16 cellular contexts compared by ENCODE assay signal in genomic region chr2:23293063-23293462, GRCh38.
A peak's percentile ranks its signal among the peaks of the same experiment; 100 is the strongest.
DNase-seq lines count a peak whose midpoint lies in the region; ATAC-seq and TF ChIP-seq lines count a peak whose summit lies in the region.
"Had no signal": no experiment of that assay in that cellular context is flagged by ENCODE, and none has a peak within 500 bp of the region (broad histone marks: within the 10 kb centered on the region; RNA-seq: fewer than 3 reads in every experiment).

No MANE protein-coding gene starts in this region.

- no peak overlapping the region for H3K4me3 ChIP-seq in adrenal gland
- H3K4me3 ChIP-seq in MM.1S (ENCODE audit: low read length) = no peak overlapping the region
- H3K4me3 ChIP-seq: cardiac muscle cell, SJCRH30 had no signal

- no peaks in the 10 kb centered on the region for H3K79me2 ChIP-seq in MM.1S (ENCODE audit: low read length)

- H3K4me1 Mint-ChIP-seq in nephron progenitor cell = no peaks in the 10 kb centered on the region
- H3K4me1 Mint-ChIP-seq: IgD-negative memory B cell; naive thymus-derived CD8-positive, alpha-beta T cell had no signal

- H4K20me1 ChIP-seq in MM.1S (ENCODE audit: insufficient read depth, low read length) = no peaks in the 10 kb centered on the region

- in situ Hi-C loops in ACHN (cut with HindIII; ENCODE audit: low pct_ligation_motif_present, low pct_unique_long_range_greater_than_20kb, low sequenced_read_pairs) = no loop called here

- H3K27ac ChIP-seq in adrenal gland = peak overlapping the region in 1 of 5 donors; percentile 72
- no peak overlapping the region for H3K27ac ChIP-seq in MM.1S (ENCODE audit: low read length)
- H3K27ac ChIP-seq: cardiac muscle cell, SJCRH30 had no signal

- intact Hi-C loops in adrenal gland (cut with DNase I) = no loop called here
- intact Hi-C loops in left cardiac atrium (cut with DNase I) = no loop called here
- intact Hi-C loops in sciatic nerve (cut with DNase I) = no loop called here

- DNase-seq in LoVo (ENCODE audit: low spot score) (peak; percentile 9), adrenal gland (peak; percentile 15 to 80 (median 43)), left cardiac atrium (peak; percentile 29), sciatic nerve (ENCODE audit: low spot score) (peak; percentile 65), nephron progenitor cell (no peak), ACHN (no peak), MM.1S (no peak)
- DNase-seq: activated gamma-delta T cell treated with Interleukin-2 at 50 U/mL for 16 hours; glutamatergic neuron; naive thymus-derived CD8-positive, alpha-beta T cell; NCI-H187 treated with DMSO at 0.1 percent for 48 hours; NCI-H748 treated with DMSO at 0.1 percent for 48 hours; SJCRH30 had no signal

- peak; percentile 22 to 74 for ATAC-seq in left cardiac atrium
- ATAC-seq in sciatic nerve = peak; percentile 47
- ATAC-seq in HG02571 (IDR thresholded peaks at IDR 0.05; ENCODE audit: unreplicated experiment) = no peak
- ATAC-seq: naive thymus-derived CD8-positive, alpha-beta T cell had no signal

- no peak for TF ChIP-seq CTCF in adrenal gland (IDR thresholded peaks at IDR 0.05)
- TF ChIP-seq CTCF in nephron progenitor cell (IDR thresholded peaks at IDR 0.05) = no peak
- TF ChIP-seq CTCF in MM.1S (IDR thresholded peaks at IDR 0.05; ENCODE audit: low read length) = no peak

- H3F3A ChIP-seq in MM.1S (ENCODE audit: insufficient read depth, low read length) = no peaks in the 10 kb centered on the region

- H3K36me3 ChIP-seq in adrenal gland (replicated peaks in 1 of 2) (no peaks in the 10 kb centered on the region), MM.1S (replicated peaks; ENCODE audit: insufficient read depth, low read length) (no peaks in the 10 kb centered on the region)
- H3K36me3 ChIP-seq: cardiac muscle cell, SJCRH30 had no signal

- no peaks in the 10 kb centered on the region for H3K36me3 Mint-ChIP-seq in nephron progenitor cell (ENCODE audit: low read depth)
- H3K36me3 Mint-ChIP-seq: naive thymus-derived CD8-positive, alpha-beta T cell had no signal

- no peak overlapping the region for H2AFZ ChIP-seq in MM.1S (ENCODE audit: low read length)

- 28 to 41% (median 30%) methylated on average over 6 of the region's 6 CpGs for WGBS in adrenal gland, 4 donors

- H3K4me2 ChIP-seq in MM.1S (ENCODE audit: low read depth, low read length) = no peak overlapping the region

- H3K9me3 ChIP-seq in adrenal gland (replicated peaks in 1 of 3) (no peaks in the 10 kb centered on the region), MM.1S (replicated peaks; ENCODE audit: insufficient read depth, low read length) (no peaks in the 10 kb centered on the region)
- H3K9me3 ChIP-seq: SJCRH30 had no signal

- H3K27me3 Mint-ChIP-seq in nephron progenitor cell (ENCODE audit: low read depth, poor library complexity) = no peaks in the 10 kb centered on the region

- H3K9me2 ChIP-seq in MM.1S (replicated peaks; ENCODE audit: insufficient read depth, low read length) = no peaks in the 10 kb centered on the region

- no peak overlapping the region for H3K4me3 Mint-ChIP-seq in nephron progenitor cell
- H3K4me3 Mint-ChIP-seq: IgD-negative memory B cell; naive thymus-derived CD8-positive, alpha-beta T cell had no signal

- H3K4me1 ChIP-seq in adrenal gland (replicated peaks in 1 of 2) = no peaks in the 10 kb centered on the region
- H3K4me1 ChIP-seq in MM.1S (ENCODE audit: low read length) = no peaks in the 10 kb centered on the region

- H3K9me3 Mint-ChIP-seq in nephron progenitor cell = no peaks in the 10 kb centered on the region
- H3K9me3 Mint-ChIP-seq: naive thymus-derived CD8-positive, alpha-beta T cell had no signal

- H3K27me3 ChIP-seq in adrenal gland (no peaks in the 10 kb centered on the region), MM.1S (replicated peaks; ENCODE audit: insufficient read depth, low read length) (no peaks in the 10 kb centered on the region)
- H3K27me3 ChIP-seq: cardiac muscle cell, SJCRH30 had no signal

- TF ChIP-seq POLR2A in adrenal gland (IDR thresholded peaks at IDR 0.05) = no peak

- H3K9ac ChIP-seq in MM.1S (ENCODE audit: low read length) = no peak overlapping the region

- no peak overlapping the region for H3K27ac Mint-ChIP-seq in nephron progenitor cell
- H3K27ac Mint-ChIP-seq: IgD-negative memory B cell; naive thymus-derived CD8-positive, alpha-beta T cell had no signal

Comparison
In these comparisons a context has a peak if more than half of its experiments do, and no peak if none do; other contexts are left out.
1. DNase-seq: peak in LoVo (single experiment), adrenal gland (7 of 7), left cardiac atrium (single experiment) and sciatic nerve (single experiment); none in nephron progenitor cell (single experiment), ACHN (single experiment) and MM.1S (single experiment).